In the genomic region with DNA sequence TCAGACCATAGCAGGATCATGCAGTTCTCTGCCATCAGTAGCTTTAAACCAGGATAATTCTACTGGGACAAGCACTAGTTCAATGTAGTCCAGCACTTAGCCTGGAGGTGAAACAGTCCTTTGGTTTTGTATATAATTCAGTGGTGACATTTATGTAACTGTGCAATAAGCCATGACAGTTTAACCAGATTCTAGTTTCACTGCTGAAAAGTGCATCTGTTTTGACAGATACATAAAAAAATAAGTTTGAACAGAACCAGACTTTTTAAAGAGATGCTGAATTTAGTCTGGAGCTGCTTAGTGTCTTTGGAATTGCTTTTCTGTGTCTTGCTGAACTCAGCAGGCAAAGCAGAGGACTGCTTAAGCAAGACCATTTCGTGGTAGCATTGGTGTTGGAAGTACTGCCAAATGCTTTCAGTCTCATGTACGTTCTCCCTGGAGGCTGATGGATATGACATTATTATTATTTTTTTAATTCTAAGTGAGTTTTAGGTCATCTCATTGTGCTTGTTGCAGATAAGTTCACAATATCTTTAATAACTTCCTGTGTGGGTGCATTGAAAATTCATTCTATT, we compare ENCODE assay signal across 29 cellular contexts.
DNase-seq lines count a peak whose midpoint lies in the region; ATAC-seq, FAIRE-seq and TF ChIP-seq lines count a peak whose summit lies in the region.
"Had no signal": no experiment of that assay in that cellular context is flagged by ENCODE, and none has a peak within 500 bp of the region (broad histone marks: within the 10 kb centered on the region; RNA-seq: fewer than 3 reads in every experiment).

No MANE protein-coding gene starts in this region.

- 0 out of 2 replicates have a peak overlapping the region, but pooled peaks have one; percentile 46 for H3K27ac Mint-ChIP-seq in HFFc6
- no peak overlapping the region for H3K27ac Mint-ChIP-seq in astrocyte (ENCODE audit: unreplicated experiment)
- peak overlapping the region; percentile 52 for H3K27ac Mint-ChIP-seq in stimulated activated memory B cell treated with anti-CD40 and anti-IgM and Interleukin-4, amounts not matched to agents 10 μg/mL and 1 μg/mL and 100 μg/mL, for 72 hours
- H3K27ac Mint-ChIP-seq: CD4-positive, alpha-beta T cell; GM23338; mesothelial cell of epicardium; natural killer cell; stimulated activated naive CD8-positive, alpha-beta T cell treated with anti-CD3 and anti-CD28 coated beads, Interleukin-15, amount 100 ng/mL, for 72 hours; T-helper 1 cell treated with Interleukin-12 subunit alpha and Interleukin-12 subunit beta and Interleukin-4 antibody, amounts not matched to agents 30 μg/mL and 1 μg/mL, for 36 hours had no signal

- TF ChIP-seq POLR2A in GM12891 (IDR thresholded peaks at IDR 0.05; ENCODE audit: low read depth, low read length), result no peak

- ATAC-seq in stimulated activated memory B cell treated with anti-CD40 and anti-IgM and Interleukin-4, amounts not matched to agents 10 μg/mL and 1 μg/mL and 100 μg/mL, for 72 hours, result peak; percentile 36
- no peak for ATAC-seq in HG02970 (IDR thresholded peaks at IDR 0.05; ENCODE audit: low FRiP score, unreplicated experiment)
- no peak for ATAC-seq in HG02610 (IDR thresholded peaks at IDR 0.05; ENCODE audit: unreplicated experiment)
- ATAC-seq: GM23338; left colon; natural killer cell; stimulated activated naive CD8-positive, alpha-beta T cell treated with anti-CD3 and anti-CD28 coated beads, Interleukin-15, amount 100 ng/mL, for 72 hours had no signal

- H3K9ac ChIP-seq in astrocyte (ENCODE audit: low read length), result no peak overlapping the region
- H3K9ac ChIP-seq in SK-N-SH, result no peak overlapping the region

- no peaks in the 10 kb centered on the region for H3K9me2 ChIP-seq in SK-N-SH

- no peaks in the 10 kb centered on the region for H3F3A ChIP-seq in SK-N-SH (replicated peaks; ENCODE audit: insufficient read depth)

- POLR2A ChIA-PET in SK-N-SH (lab: Yijun Ruan, JAX), result no interaction called here

- H3K27me3 ChIP-seq in astrocyte (ENCODE audit: insufficient read depth, low read length) (no peaks in the 10 kb centered on the region), SK-N-SH (ENCODE audit: insufficient read depth) (no peaks in the 10 kb centered on the region)
- H3K27me3 ChIP-seq: heart right ventricle, ovary, tibial artery had no signal

- DNase-seq in HFFc6, result no peak
- no peak for DNase-seq in astrocyte (ENCODE audit: low read depth)
- peak; percentile 62 for DNase-seq in fibroblast of the aortic adventitia (ENCODE audit: low read depth)
- no peak for DNase-seq in SK-N-SH
- no peak for DNase-seq in GM12891 (ENCODE audit: insufficient read length, low spot score)
- DNase-seq: activated CD4-positive, alpha-beta T cell treated with anti-CD3 and anti-CD28 coated beads for 4 hours; activated naive CD4-positive, alpha-beta T cell; activated T-cell treated with anti-CD3 and anti-CD28 coated beads, Interleukin-2, amount 50 U/mL, for 48 hours; amygdala; CD4-positive, alpha-beta T cell; cortex of kidney; EL; heart right ventricle; left colon; natural killer cell; NCI-H1694 treated with DMSO at 0.1 percent for 48 hours; NCI-H524 treated with DMSO at 0.1 percent for 48 hours; ovary; RPMI8226; stimulated activated CD4-positive, alpha-beta T cell treated with anti-CD3 and anti-CD28 coated beads, Interleukin-12 subunit alpha, Interleukin-12 subunit beta, amount 100 ng/mL, for 4 hours; stimulated activated naive CD8-positive, alpha-beta T cell treated with anti-CD3 and anti-CD28 coated beads, Interleukin-15, amount 100 ng/mL, for 72 hours; tibial artery had no signal

- no peak for TF ChIP-seq CTCF in HFFc6 (IDR thresholded peaks at IDR 0.05)
- no peak for TF ChIP-seq CTCF in astrocyte (IDR thresholded peaks at IDR 0.05; ENCODE audit: insufficient read depth, low read depth, low read length)
- TF ChIP-seq CTCF in fibroblast of the aortic adventitia (IDR thresholded peaks at IDR 0.05; ENCODE audit: insufficient read depth, low read length), result no peak
- no peak for TF ChIP-seq CTCF in SK-N-SH (IDR thresholded peaks at IDR 0.05)

- H3K36me3 Mint-ChIP-seq in HFFc6 (ENCODE audit: low read depth) (peaks cover 8% of the 10 kb centered on the region; the same call in 1 of the 2 replicates), astrocyte (ENCODE audit: low read depth, unreplicated experiment) (no peaks in the 10 kb centered on the region)
- peaks cover 17% of the 10 kb centered on the region for H3K36me3 Mint-ChIP-seq in stimulated activated memory B cell treated with anti-CD40 and anti-IgM and Interleukin-4, amounts not matched to agents 10 μg/mL and 1 μg/mL and 100 μg/mL, for 72 hours
- H3K36me3 Mint-ChIP-seq: natural killer cell had no signal

- H3K4me1 ChIP-seq in astrocyte (ENCODE audit: insufficient read depth, low read length) (peaks cover 5% of the 10 kb centered on the region), SK-N-SH (ENCODE audit: control insufficient read depth in 1 of 2, insufficient read depth in 2 of 2, low read depth in 1 of 2, low read length in 1 of 2) (peaks cover 2 to 3% of the 10 kb centered on the region in 2 experiments; a peak in 2 of 4 replicates)

- CTCF ChIA-PET in SK-N-SH (lab: Yijun Ruan, JAX), result interaction anchor here (3.2 kb wide), 1 partner anchor 170 kb away, joined by 19 read pairs; no protein-coding TSS in a partner anchor

- H3K27ac ChIP-seq in astrocyte (ENCODE audit: low read depth, low read length) (no peak overlapping the region), SK-N-SH (ENCODE audit: low read depth in 2 of 2, low read length in 1 of 2) (no peak overlapping the region)
- H3K27ac ChIP-seq: ovary had no signal

- 49% methylated on average over 2 of the region's 2 CpGs for WGBS in SK-N-SH (ENCODE audit: low lambda C conversion rate)

- H3K27me3 Mint-ChIP-seq in HFFc6 (ENCODE audit: insufficient read depth) (no peaks in the 10 kb centered on the region; the same call in 1 of the 2 replicates), astrocyte (ENCODE audit: low read depth, unreplicated experiment) (no peaks in the 10 kb centered on the region)
- no peaks in the 10 kb centered on the region for H3K27me3 Mint-ChIP-seq in stimulated activated memory B cell treated with anti-CD40 and anti-IgM and Interleukin-4, amounts not matched to agents 10 μg/mL and 1 μg/mL and 100 μg/mL, for 72 hours
- H3K27me3 Mint-ChIP-seq: CD4-positive, alpha-beta T cell; stimulated activated naive CD8-positive, alpha-beta T cell treated with anti-CD3 and anti-CD28 coated beads, Interleukin-15, amount 100 ng/mL, for 72 hours had no signal

- TF ChIP-seq RAD21 in SK-N-SH (IDR thresholded peaks at IDR 0.05; ENCODE audit: low read length), result no peak

- FAIRE-seq in astrocyte (lab: Jason Lieb, UNC) (peak; percentile 76), GM12891 (lab: Jason Lieb, UNC) (no peak)
- FAIRE-seq: bronchial epithelial cell had no signal

- no peak overlapping the region for H2AFZ ChIP-seq in astrocyte (ENCODE audit: low read depth, low read length)
- H2AFZ ChIP-seq in SK-N-SH (ENCODE audit: low read depth), result no peak overlapping the region
- H2AFZ ChIP-seq: GM23338 had no signal

- H3K9me3 ChIP-seq in astrocyte (ENCODE audit: insufficient read depth, low read depth, low read length), result no peaks in the 10 kb centered on the region
- no peaks in the 10 kb centered on the region for H3K9me3 ChIP-seq in SK-N-SH
- H3K9me3 ChIP-seq: ovary, tibial artery had no signal

- no peak overlapping the region for H3K4me2 ChIP-seq in astrocyte (ENCODE audit: low read length)
- H3K4me2 ChIP-seq in SK-N-SH, result no peak overlapping the region
- H3K4me2 ChIP-seq: GM23338 had no signal

- H3K4me1 Mint-ChIP-seq in HFFc6 (ENCODE audit: low read depth) (peaks cover 86% of the 10 kb centered on the region), astrocyte (ENCODE audit: low read depth, unreplicated experiment) (peaks cover 6% of the 10 kb centered on the region)
- peaks cover 15% of the 10 kb centered on the region for H3K4me1 Mint-ChIP-seq in stimulated activated memory B cell treated with anti-CD40 and anti-IgM and Interleukin-4, amounts not matched to agents 10 μg/mL and 1 μg/mL and 100 μg/mL, for 72 hours
- H3K4me1 Mint-ChIP-seq: GM23338; natural killer cell; stimulated activated naive CD8-positive, alpha-beta T cell treated with anti-CD3 and anti-CD28 coated beads, Interleukin-15, amount 100 ng/mL, for 72 hours had no signal

- no peaks in the 10 kb centered on the region for H3K9me3 Mint-ChIP-seq in HFFc6
- peaks cover 3% of the 10 kb centered on the region for H3K9me3 Mint-ChIP-seq in astrocyte (ENCODE audit: unreplicated experiment)
- H3K9me3 Mint-ChIP-seq in stimulated activated memory B cell treated with anti-CD40 and anti-IgM and Interleukin-4, amounts not matched to agents 10 μg/mL and 1 μg/mL and 100 μg/mL, for 72 hours, result peaks cover 9% of the 10 kb centered on the region
- H3K9me3 Mint-ChIP-seq: CD4-positive, alpha-beta T cell; GM23338; stimulated activated naive CD8-positive, alpha-beta T cell treated with anti-CD3 and anti-CD28 coated beads, Interleukin-15, amount 100 ng/mL, for 72 hours; T-helper 1 cell treated with Interleukin-12 subunit alpha and Interleukin-12 subunit beta and Interleukin-4 antibody, amounts not matched to agents 30 μg/mL and 1 μg/mL, for 36 hours had no signal

- H3K4me3 Mint-ChIP-seq in HFFc6, result no peak overlapping the region
- no peak overlapping the region for H3K4me3 Mint-ChIP-seq in astrocyte (ENCODE audit: unreplicated experiment)
- H3K4me3 Mint-ChIP-seq in stimulated activated memory B cell treated with anti-CD40 and anti-IgM and Interleukin-4, amounts not matched to agents 10 μg/mL and 1 μg/mL and 100 μg/mL, for 72 hours, result no peak overlapping the region
- H3K4me3 Mint-ChIP-seq: CD4-positive, alpha-beta T cell; GM23338; mesothelial cell of epicardium; natural killer cell; stimulated activated naive CD8-positive, alpha-beta T cell treated with anti-CD3 and anti-CD28 coated beads, Interleukin-15, amount 100 ng/mL, for 72 hours; T-helper 1 cell treated with Interleukin-12 subunit alpha and Interleukin-12 subunit beta and Interleukin-4 antibody, amounts not matched to agents 30 μg/mL and 1 μg/mL, for 36 hours had no signal

- H3K4me3 ChIP-seq in astrocyte (ENCODE audit: insufficient read depth, low read depth, low read length), result no peak overlapping the region
- H3K4me3 ChIP-seq in fibroblast of the aortic adventitia (ENCODE audit: low read depth, low read length), result no peak overlapping the region
- H3K4me3 ChIP-seq in SK-N-SH (ENCODE audit: low read depth in 2 of 2, low read length in 1 of 2), result no peak overlapping the region
- H3K4me3 ChIP-seq: GM23338, heart right ventricle, ovary, tibial artery had no signal

- TF ChIP-seq EP300 in SK-N-SH (IDR thresholded peaks at IDR 0.05; ENCODE audit: borderline replicate concordance in 1 of 2, low read depth in 1 of 2, low read length in 1 of 2), result no peak

- no peaks in the 10 kb centered on the region for H3K79me2 ChIP-seq in astrocyte (ENCODE audit: insufficient read depth, low read length)
- no peaks in the 10 kb centered on the region for H3K79me2 ChIP-seq in SK-N-SH (ENCODE audit: insufficient read depth)

- H4K20me1 ChIP-seq in astrocyte (ENCODE audit: insufficient read depth, low read length), result no peaks in the 10 kb centered on the region
- no peaks in the 10 kb centered on the region for H4K20me1 ChIP-seq in SK-N-SH (ENCODE audit: insufficient read depth)

- H3K36me3 ChIP-seq in astrocyte (ENCODE audit: insufficient read depth, low read length), result no peaks in the 10 kb centered on the region
- no peaks in the 10 kb centered on the region for H3K36me3 ChIP-seq in SK-N-SH (replicated peaks in 1 of 2; ENCODE audit: control insufficient read depth in 1 of 2, insufficient read depth in 2 of 2, low read length in 1 of 2)
- H3K36me3 ChIP-seq: heart right ventricle, ovary, tibial artery had no signal
